ENCODE assay signal across 1 cellular context in the genomic region with DNA sequence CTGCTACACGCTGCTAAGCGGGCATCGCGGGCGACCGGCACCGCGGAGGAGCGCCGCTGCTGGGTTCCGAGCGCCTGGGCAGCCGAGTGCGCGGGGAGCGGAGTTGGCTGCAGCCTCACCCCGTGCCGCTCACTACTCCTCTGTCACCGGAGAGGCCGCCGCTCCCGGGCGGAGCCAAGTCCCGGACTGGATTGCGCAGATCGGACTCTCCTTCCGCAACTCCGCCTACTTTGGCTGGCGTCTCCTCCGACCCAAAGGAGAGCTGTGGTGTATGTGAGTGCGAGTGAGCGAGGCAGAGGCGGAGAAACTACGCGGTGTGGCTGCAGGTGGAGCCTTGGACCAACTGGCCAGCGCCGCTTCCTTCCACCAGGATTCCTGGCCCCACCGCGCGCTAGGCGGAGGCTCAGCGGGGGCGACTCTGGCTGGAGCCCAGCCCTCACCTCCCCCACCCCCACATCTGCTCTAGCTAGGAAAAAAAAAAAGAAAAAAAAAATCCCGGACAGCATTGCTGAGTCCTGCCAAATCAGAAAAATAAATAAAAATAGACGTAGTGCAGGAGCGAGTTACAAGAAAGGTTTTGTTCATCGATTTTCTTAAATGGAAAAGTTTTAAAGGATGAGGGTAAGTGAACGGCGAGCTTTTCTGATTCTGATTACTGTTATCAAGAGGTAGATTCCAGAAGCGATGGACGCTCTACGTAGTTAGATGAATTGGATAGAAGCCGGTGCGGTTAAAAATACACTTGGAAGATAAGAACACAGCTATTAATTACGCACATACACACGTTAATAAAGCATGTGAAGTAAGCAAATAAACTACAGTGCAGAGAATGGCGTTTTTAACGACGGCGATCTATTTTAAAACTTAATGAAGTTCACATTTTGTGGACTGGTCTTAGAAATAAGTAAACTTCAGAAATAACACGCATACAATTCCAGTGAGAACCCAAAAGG.
TF ChIP-seq lines count a peak whose summit lies in the region.

SEMA6A (minus strand) TSS at position 142 of the 953 bp plus-strand sequence. CDS start 69,879 bp downstream, outside the sequence.

TF ChIP-seq in HepG2, 621 proteins besides CTCF, POLR2A, EP300 and RAD21 (continued from another document and continues in another):
- TF ChIP-seq, protein P1, sequence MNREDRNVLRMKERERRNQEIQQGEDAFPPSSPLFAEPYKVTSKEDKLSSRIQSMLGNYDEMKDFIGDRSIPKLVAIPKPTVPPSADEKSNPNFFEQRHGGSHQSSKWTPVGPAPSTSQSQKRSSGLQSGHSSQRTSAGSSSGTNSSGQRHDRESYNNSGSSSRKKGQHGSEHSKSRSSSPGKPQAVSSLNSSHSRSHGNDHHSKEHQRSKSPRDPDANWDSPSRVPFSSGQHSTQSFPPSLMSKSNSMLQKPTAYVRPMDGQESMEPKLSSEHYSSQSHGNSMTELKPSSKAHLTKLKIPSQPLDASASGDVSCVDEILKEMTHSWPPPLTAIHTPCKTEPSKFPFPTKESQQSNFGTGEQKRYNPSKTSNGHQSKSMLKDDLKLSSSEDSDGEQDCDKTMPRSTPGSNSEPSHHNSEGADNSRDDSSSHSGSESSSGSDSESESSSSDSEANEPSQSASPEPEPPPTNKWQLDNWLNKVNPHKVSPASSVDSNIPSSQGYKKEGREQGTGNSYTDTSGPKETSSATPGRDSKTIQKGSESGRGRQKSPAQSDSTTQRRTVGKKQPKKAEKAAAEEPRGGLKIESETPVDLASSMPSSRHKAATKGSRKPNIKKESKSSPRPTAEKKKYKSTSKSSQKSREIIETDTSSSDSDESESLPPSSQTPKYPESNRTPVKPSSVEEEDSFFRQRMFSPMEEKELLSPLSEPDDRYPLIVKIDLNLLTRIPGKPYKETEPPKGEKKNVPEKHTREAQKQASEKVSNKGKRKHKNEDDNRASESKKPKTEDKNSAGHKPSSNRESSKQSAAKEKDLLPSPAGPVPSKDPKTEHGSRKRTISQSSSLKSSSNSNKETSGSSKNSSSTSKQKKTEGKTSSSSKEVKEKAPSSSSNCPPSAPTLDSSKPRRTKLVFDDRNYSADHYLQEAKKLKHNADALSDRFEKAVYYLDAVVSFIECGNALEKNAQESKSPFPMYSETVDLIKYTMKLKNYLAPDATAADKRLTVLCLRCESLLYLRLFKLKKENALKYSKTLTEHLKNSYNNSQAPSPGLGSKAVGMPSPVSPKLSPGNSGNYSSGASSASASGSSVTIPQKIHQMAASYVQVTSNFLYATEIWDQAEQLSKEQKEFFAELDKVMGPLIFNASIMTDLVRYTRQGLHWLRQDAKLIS (CRISPR knock-in tag; IDR thresholded peaks at IDR 0.05): peak; percentile 82; the same call in 1 of the 2 replicates
- TF ChIP-seq ATAD3A (CRISPR knock-in tag; IDR thresholded peaks at IDR 0.05): no peak
- TF ChIP-seq, protein P2, sequence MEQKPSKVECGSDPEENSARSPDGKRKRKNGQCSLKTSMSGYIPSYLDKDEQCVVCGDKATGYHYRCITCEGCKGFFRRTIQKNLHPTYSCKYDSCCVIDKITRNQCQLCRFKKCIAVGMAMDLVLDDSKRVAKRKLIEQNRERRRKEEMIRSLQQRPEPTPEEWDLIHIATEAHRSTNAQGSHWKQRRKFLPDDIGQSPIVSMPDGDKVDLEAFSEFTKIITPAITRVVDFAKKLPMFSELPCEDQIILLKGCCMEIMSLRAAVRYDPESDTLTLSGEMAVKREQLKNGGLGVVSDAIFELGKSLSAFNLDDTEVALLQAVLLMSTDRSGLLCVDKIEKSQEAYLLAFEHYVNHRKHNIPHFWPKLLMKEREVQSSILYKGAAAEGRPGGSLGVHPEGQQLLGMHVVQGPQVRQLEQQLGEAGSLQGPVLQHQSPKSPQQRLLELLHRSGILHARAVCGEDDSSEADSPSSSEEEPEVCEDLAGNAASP (CRISPR knock-in tag; IDR thresholded peaks at IDR 0.05; ENCODE audit: borderline replicate concordance): peak; percentile 51; the same call in 1 of the 2 replicates
- 0 out of 2 replicates have a peak, but pooled peaks have one; percentile 26 for TF ChIP-seq HMG20B (CRISPR knock-in tag; conservative IDR thresholded peaks at IDR 0.05)
- no peak for TF ChIP-seq ZNF569 (CRISPR knock-in tag; IDR thresholded peaks at IDR 0.05; ENCODE audit: borderline replicate concordance)
- 0 out of 2 replicates have a peak, but pooled peaks have one; percentile 34 for TF ChIP-seq SMAD3 (CRISPR knock-in tag; IDR thresholded peaks at IDR 0.05)
- TF ChIP-seq, protein P3, sequence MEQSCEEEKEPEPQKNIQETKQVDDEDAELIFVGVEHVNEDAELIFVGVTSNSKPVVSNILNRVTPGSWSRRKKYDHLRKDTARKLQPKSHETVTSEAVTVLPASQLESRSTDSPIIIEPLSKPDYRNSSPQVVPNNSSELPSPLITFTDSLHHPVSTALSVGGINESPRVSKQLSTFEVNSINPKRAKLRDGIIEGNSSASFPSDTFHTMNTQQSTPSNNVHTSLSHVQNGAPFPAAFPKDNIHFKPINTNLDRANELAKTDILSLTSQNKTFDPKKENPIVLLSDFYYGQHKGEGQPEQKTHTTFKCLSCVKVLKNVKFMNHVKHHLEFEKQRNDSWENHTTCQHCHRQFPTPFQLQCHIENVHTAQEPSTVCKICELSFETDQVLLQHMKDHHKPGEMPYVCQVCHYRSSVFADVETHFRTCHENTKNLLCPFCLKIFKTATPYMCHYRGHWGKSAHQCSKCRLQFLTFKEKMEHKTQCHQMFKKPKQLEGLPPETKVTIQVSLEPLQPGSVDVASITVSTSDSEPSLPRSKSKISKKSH (CRISPR knock-in tag; IDR thresholded peaks at IDR 0.05; ENCODE audit: borderline replicate concordance): 0 out of 2 replicates have a peak, but pooled peaks have one; percentile 55
- TF ChIP-seq, protein P4, sequence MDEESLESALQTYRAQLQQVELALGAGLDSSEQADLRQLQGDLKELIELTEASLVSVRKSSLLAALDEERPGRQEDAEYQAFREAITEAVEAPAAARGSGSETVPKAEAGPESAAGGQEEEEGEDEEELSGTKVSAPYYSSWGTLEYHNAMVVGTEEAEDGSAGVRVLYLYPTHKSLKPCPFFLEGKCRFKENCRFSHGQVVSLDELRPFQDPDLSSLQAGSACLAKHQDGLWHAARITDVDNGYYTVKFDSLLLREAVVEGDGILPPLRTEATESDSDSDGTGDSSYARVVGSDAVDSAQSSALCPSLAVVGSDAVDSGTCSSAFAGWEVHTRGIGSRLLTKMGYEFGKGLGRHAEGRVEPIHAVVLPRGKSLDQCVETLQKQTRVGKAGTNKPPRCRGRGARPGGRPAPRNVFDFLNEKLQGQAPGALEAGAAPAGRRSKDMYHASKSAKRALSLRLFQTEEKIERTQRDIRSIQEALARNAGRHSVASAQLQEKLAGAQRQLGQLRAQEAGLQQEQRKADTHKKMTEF (CRISPR knock-in tag; IDR thresholded peaks at IDR 0.05): peak; percentile 73; the same call in 1 of the 2 replicates
- TF ChIP-seq ZNF496 (CRISPR knock-in tag; IDR thresholded peaks at IDR 0.05; ENCODE audit: insufficient replicate concordance): no peak
- peak; percentile 83 for TF ChIP-seq ZNF792 (CRISPR knock-in tag; IDR thresholded peaks at IDR 0.05)
- no peak for TF ChIP-seq ONECUT2 (CRISPR knock-in tag; IDR thresholded peaks at IDR 0.05)
- TF ChIP-seq ZNF17 (CRISPR knock-in tag; IDR thresholded peaks at IDR 0.05): 0 out of 2 replicates have a peak, but pooled peaks have one; percentile 77
- peak; percentile 47; the same call in 1 of the 2 replicates for TF ChIP-seq ZNF891 (CRISPR knock-in tag; IDR thresholded peaks at IDR 0.05)
- TF ChIP-seq, protein P5, sequence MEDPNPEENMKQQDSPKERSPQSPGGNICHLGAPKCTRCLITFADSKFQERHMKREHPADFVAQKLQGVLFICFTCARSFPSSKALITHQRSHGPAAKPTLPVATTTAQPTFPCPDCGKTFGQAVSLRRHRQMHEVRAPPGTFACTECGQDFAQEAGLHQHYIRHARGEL (CRISPR knock-in tag; IDR thresholded peaks at IDR 0.05): no peak
- TF ChIP-seq NR2F6 (IDR thresholded peaks at IDR 0.05): no peak
- TF ChIP-seq NR2F6 (CRISPR knock-in tag; IDR thresholded peaks at IDR 0.05): peak; percentile 41; the same call in 1 of the 2 replicates
- TF ChIP-seq CBX1 (IDR thresholded peaks at IDR 0.05; ENCODE audit: low read depth): peak; percentile 67
- TF ChIP-seq ATF7-NPFF (CRISPR knock-in tag; IDR thresholded peaks at IDR 0.05; ENCODE audit: low read depth): 0 out of 2 replicates have a peak, but pooled peaks have one; percentile 62
- TF ChIP-seq MXD3 (CRISPR knock-in tag; IDR thresholded peaks at IDR 0.05): 0 out of 2 replicates have a peak, but pooled peaks have one; percentile 28
- peak; percentile 78 for TF ChIP-seq RXRA (CRISPR knock-in tag; IDR thresholded peaks at IDR 0.05)
- no peak for TF ChIP-seq ZEB1 (IDR thresholded peaks at IDR 0.05; ENCODE audit: insufficient replicate concordance, low read depth)
- TF ChIP-seq ETV5 (CRISPR knock-in tag; IDR thresholded peaks at IDR 0.05; ENCODE audit: borderline replicate concordance): peak; percentile 60
- TF ChIP-seq POGZ (CRISPR knock-in tag; IDR thresholded peaks at IDR 0.05): peak; percentile 85
- TF ChIP-seq ZSCAN25 (CRISPR knock-in tag; IDR thresholded peaks at IDR 0.05): peak; percentile 85
- TF ChIP-seq, protein P6, sequence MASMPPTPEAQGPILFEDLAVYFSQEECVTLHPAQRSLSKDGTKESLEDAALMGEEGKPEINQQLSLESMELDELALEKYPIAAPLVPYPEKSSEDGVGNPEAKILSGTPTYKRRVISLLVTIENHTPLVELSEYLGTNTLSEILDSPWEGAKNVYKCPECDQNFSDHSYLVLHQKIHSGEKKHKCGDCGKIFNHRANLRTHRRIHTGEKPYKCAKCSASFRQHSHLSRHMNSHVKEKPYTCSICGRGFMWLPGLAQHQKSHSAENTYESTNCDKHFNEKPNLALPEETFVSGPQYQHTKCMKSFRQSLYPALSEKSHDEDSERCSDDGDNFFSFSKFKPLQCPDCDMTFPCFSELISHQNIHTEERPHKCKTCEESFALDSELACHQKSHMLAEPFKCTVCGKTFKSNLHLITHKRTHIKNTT (CRISPR knock-in tag; IDR thresholded peaks at IDR 0.05): no peak
- TF ChIP-seq, protein P7, sequence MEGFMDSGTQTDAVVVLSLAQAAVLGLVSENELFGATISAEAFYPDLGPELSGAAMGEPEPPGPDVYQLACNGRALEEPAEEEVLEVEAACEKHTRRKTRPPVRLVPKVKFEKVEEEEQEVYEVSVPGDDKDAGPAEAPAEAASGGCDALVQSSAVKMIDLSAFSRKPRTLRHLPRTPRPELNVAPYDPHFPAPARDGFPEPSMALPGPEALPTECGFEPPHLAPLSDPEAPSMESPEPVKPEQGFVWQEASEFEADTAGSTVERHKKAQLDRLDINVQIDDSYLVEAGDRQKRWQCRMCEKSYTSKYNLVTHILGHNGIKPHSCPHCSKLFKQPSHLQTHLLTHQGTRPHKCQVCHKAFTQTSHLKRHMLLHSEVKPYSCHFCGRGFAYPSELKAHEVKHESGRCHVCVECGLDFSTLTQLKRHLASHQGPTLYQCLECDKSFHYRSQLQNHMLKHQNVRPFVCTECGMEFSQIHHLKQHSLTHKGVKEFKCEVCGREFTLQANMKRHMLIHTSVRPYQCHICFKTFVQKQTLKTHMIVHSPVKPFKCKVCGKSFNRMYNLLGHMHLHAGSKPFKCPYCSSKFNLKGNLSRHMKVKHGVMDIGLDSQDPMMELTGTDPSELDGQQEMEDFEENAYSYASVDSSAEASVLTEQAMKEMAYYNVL (CRISPR knock-in tag; IDR thresholded peaks at IDR 0.05; ENCODE audit: borderline replicate concordance): 0 out of 2 replicates have a peak, but pooled peaks have one; percentile 30
- peak; percentile 39; the same call in 1 of the 2 replicates for TF ChIP-seq ELF3 (CRISPR knock-in tag; IDR thresholded peaks at IDR 0.05)
- TF ChIP-seq, protein P8, sequence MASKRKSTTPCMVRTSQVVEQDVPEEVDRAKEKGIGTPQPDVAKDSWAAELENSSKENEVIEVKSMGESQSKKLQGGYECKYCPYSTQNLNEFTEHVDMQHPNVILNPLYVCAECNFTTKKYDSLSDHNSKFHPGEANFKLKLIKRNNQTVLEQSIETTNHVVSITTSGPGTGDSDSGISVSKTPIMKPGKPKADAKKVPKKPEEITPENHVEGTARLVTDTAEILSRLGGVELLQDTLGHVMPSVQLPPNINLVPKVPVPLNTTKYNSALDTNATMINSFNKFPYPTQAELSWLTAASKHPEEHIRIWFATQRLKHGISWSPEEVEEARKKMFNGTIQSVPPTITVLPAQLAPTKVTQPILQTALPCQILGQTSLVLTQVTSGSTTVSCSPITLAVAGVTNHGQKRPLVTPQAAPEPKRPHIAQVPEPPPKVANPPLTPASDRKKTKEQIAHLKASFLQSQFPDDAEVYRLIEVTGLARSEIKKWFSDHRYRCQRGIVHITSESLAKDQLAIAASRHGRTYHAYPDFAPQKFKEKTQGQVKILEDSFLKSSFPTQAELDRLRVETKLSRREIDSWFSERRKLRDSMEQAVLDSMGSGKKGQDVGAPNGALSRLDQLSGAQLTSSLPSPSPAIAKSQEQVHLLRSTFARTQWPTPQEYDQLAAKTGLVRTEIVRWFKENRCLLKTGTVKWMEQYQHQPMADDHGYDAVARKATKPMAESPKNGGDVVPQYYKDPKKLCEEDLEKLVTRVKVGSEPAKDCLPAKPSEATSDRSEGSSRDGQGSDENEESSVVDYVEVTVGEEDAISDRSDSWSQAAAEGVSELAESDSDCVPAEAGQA (IDR thresholded peaks at IDR 0.05; ENCODE audit: low read depth): 0 out of 2 replicates have a peak, but pooled peaks have one; percentile 18
- TF ChIP-seq, protein P8 (CRISPR knock-in tag; IDR thresholded peaks at IDR 0.05; ENCODE audit: borderline replicate concordance): no peak
- peak; percentile 72; the same call in 1 of the 2 replicates for TF ChIP-seq KMT2B (CRISPR knock-in tag; IDR thresholded peaks at IDR 0.05)
- peak; percentile 63 for TF ChIP-seq TEAD3 (CRISPR knock-in tag; optimal IDR thresholded peaks at IDR 0.05; ENCODE audit: borderline replicate concordance)
- TF ChIP-seq ZNF713 (CRISPR knock-in tag; IDR thresholded peaks at IDR 0.05): no peak
